8 cellular contexts compared by ENCODE assay signal in genomic region chr10:59905066-59905734, GRCh38. TPM values are rescaled to one million over a fixed set of nuclear protein-coding genes. Genes with fewer than 3 reads are reported as not detected.
DNase-seq lines count a peak whose midpoint lies in the region; ATAC-seq and TF ChIP-seq lines count a peak whose summit lies in the region.

No MANE protein-coding gene starts in this region.

- H3F3A ChIP-seq in neural progenitor cell (ENCODE audit: low read depth) = peaks cover 32% of the 10 kb centered on the region

- H3K27me3 Mint-ChIP-seq in activated CD8-positive, alpha-beta memory T cell treated with anti-CD3 and anti-CD28 coated beads, Interleukin-2, amount 10 ng/mL, durations not matched to agents 7 days and 5 days = no peaks in the 10 kb centered on the region
- peaks cover 5% of the 10 kb centered on the region for H3K27me3 Mint-ChIP-seq in neural progenitor cell (ENCODE audit: insufficient read depth, low read depth)

- peak; percentile 51 for DNase-seq in HK-2 (ENCODE audit: unreplicated experiment)
- peak; percentile 55 for DNase-seq in activated CD8-positive, alpha-beta memory T cell treated with anti-CD3 and anti-CD28 coated beads, Interleukin-2, amount 10 ng/mL, durations not matched to agents 7 days and 5 days
- peak; percentile 23 for DNase-seq in fibroblast of peridontal ligament (ENCODE audit: extremely low read depth)
- DNase-seq in neural progenitor cell (ENCODE audit: low spot score) = peak; percentile 68
- peak; percentile 73 to 84 for DNase-seq in aorta
- DNase-seq in 8988T = no peak

- intact Hi-C loops in aorta (cut with DNase I) = loop anchor here (5.0 to 10.0 kb wide), 7 partner anchors 63 to 670 kb away; no protein-coding TSS in a partner anchor

- CTCF ChIA-PET in activated CD8-positive, alpha-beta memory T cell treated with anti-CD3 and anti-CD28 coated beads, Interleukin-2, amount 10 ng/mL, durations not matched to agents 7 days and 5 days (lab: Charles Lee) = interaction anchor here (0.9 to 6.2 kb wide), 8 partner anchors 10 to 61 kb away, joined by 4 to 78 read pairs (median 6); no protein-coding TSS in a partner anchor

- H3K36me3 Mint-ChIP-seq in activated CD8-positive, alpha-beta memory T cell treated with anti-CD3 and anti-CD28 coated beads, Interleukin-2, amount 10 ng/mL, durations not matched to agents 7 days and 5 days = peaks cover 15% of the 10 kb centered on the region
- H3K36me3 Mint-ChIP-seq in neural progenitor cell = peaks cover 6% of the 10 kb centered on the region

- no peaks in the 10 kb centered on the region for H3K27me3 ChIP-seq in neural progenitor cell
- H3K27me3 ChIP-seq in aorta (ENCODE audit: control insufficient read depth in 1 of 2, insufficient read depth in 2 of 2, low read length in 1 of 2) = no peaks in the 10 kb centered on the region

- peak overlapping the region; percentile 87 for H3K27ac Mint-ChIP-seq in activated CD8-positive, alpha-beta memory T cell treated with anti-CD3 and anti-CD28 coated beads, Interleukin-2, amount 10 ng/mL, durations not matched to agents 7 days and 5 days
- H3K27ac Mint-ChIP-seq in neural progenitor cell = peak overlapping the region; percentile 95

- ATAC-seq in GM21390 (IDR thresholded peaks at IDR 0.05; ENCODE audit: unreplicated experiment) (peak; percentile 46), aorta (ENCODE audit: low FRiP score) (peak; percentile 47)
- peak; percentile 5 for ATAC-seq in activated CD8-positive, alpha-beta memory T cell treated with anti-CD3 and anti-CD28 coated beads, Interleukin-2, amount 10 ng/mL, durations not matched to agents 7 days and 5 days

- no peaks in the 10 kb centered on the region for H3K9me3 ChIP-seq in neural progenitor cell (ENCODE audit: low read depth)
- no peaks in the 10 kb centered on the region for H3K9me3 ChIP-seq in aorta (ENCODE audit: control insufficient read depth, low read length)

- peak overlapping the region; percentile 83 for H3K4me2 ChIP-seq in neural progenitor cell

- H2AFZ ChIP-seq in neural progenitor cell (replicated peaks) = peak overlapping the region; percentile 74

- H3K36me3 ChIP-seq in neural progenitor cell = no peaks in the 10 kb centered on the region
- no peaks in the 10 kb centered on the region for H3K36me3 ChIP-seq in aorta (ENCODE audit: control insufficient read depth in 1 of 2, insufficient read depth in 2 of 2, low read length in 1 of 2)

- H3K4me3 Mint-ChIP-seq in activated CD8-positive, alpha-beta memory T cell treated with anti-CD3 and anti-CD28 coated beads, Interleukin-2, amount 10 ng/mL, durations not matched to agents 7 days and 5 days = peak overlapping the region; percentile 91
- peak overlapping the region; percentile 100 for H3K4me3 Mint-ChIP-seq in neural progenitor cell

- no peak overlapping the region for H3K27ac ChIP-seq in neural progenitor cell
- peak overlapping the region; percentile 64 to 81 for H3K27ac ChIP-seq in aorta (ENCODE audit: low read depth in 1 of 2, low read length in 2 of 2)

- H3K4me1 ChIP-seq in neural progenitor cell (peaks cover 34% of the 10 kb centered on the region), aorta (ENCODE audit: control insufficient read depth in 1 of 2, insufficient read depth in 2 of 2, low read length in 2 of 2) (peaks cover 1 to 2% of the 10 kb centered on the region in 2 donors)

- TF ChIP-seq CTCF in neural progenitor cell (IDR thresholded peaks at IDR 0.05) = no peak

- peaks cover 65% of the 10 kb centered on the region for H3K79me2 ChIP-seq in neural progenitor cell (ENCODE audit: low read depth)

- H3K4me3 ChIP-seq in GM08714 (ENCODE audit: low read length) (peak overlapping the region; percentile 76), neural progenitor cell (peak overlapping the region; percentile 89), aorta (ENCODE audit: low read length in 2 of 2) (peak overlapping the region; percentile 82 to 94)

- H3K9ac ChIP-seq in neural progenitor cell = peak overlapping the region; percentile 54

- H4K20me1 ChIP-seq in neural progenitor cell (ENCODE audit: low read depth) = peaks cover 45% of the 10 kb centered on the region

- WGBS in aorta, 2 donors = 1% methylated on average over 23 of the region's 23 CpGs

- H3K4me1 Mint-ChIP-seq in activated CD8-positive, alpha-beta memory T cell treated with anti-CD3 and anti-CD28 coated beads, Interleukin-2, amount 10 ng/mL, durations not matched to agents 7 days and 5 days = peaks cover 56% of the 10 kb centered on the region
- peaks cover 40% of the 10 kb centered on the region for H3K4me1 Mint-ChIP-seq in neural progenitor cell

- no peaks in the 10 kb centered on the region for H3K9me3 Mint-ChIP-seq in activated CD8-positive, alpha-beta memory T cell treated with anti-CD3 and anti-CD28 coated beads, Interleukin-2, amount 10 ng/mL, durations not matched to agents 7 days and 5 days (ENCODE audit: low read depth)
- no peaks in the 10 kb centered on the region for H3K9me3 Mint-ChIP-seq in neural progenitor cell

RNA-seq across cellular contexts. Expression of gene CCDC6, which starts 1.2 kb away (rescaled TPM):
- total RNA-seq in activated CD8-positive, alpha-beta memory T cell treated with anti-CD3 and anti-CD28 coated beads, Interleukin-2, amount 10 ng/mL, durations not matched to agents 7 days and 5 days = 10 to 100 TPM; 16.8 to 34.4 TPM
- total RNA-seq in neural progenitor cell (ENCODE audit: low replicate concordance) (23.1 and 29.4 TPM in 2 replicates), aorta (10 to 100 TPM; 78.0 to 90.0 TPM)
- polyA plus RNA-seq in aorta = 10 to 100 TPM; 21.8 to 25.3 TPM
